Comparison of ENCODE assay signal across 1 cellular context in the genomic region with DNA sequence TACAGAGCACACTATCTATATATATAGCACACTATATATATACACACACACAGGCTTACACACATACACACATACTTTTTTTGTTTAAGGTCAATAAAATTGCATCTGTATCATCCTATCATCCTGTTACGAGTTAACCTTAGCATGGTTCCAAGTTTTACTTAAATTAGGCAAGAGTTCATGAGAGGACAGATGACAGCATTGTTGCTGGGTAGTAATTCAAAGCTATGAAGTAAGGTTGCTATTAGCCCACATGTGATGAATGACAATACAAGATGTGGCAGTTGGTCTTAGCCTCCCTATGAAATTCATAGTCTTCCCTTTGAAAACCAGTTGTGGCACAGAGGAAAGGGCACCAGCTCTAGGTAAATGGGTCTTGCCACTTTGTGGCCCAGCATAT.
TF ChIP-seq lines count a peak whose summit lies in the region.

No MANE protein-coding gene starts in this region.

TF ChIP-seq in GM12878, 131 proteins besides CTCF, POLR2A, EP300 and RAD21 (continued from another document):
- TF ChIP-seq, protein P1, sequence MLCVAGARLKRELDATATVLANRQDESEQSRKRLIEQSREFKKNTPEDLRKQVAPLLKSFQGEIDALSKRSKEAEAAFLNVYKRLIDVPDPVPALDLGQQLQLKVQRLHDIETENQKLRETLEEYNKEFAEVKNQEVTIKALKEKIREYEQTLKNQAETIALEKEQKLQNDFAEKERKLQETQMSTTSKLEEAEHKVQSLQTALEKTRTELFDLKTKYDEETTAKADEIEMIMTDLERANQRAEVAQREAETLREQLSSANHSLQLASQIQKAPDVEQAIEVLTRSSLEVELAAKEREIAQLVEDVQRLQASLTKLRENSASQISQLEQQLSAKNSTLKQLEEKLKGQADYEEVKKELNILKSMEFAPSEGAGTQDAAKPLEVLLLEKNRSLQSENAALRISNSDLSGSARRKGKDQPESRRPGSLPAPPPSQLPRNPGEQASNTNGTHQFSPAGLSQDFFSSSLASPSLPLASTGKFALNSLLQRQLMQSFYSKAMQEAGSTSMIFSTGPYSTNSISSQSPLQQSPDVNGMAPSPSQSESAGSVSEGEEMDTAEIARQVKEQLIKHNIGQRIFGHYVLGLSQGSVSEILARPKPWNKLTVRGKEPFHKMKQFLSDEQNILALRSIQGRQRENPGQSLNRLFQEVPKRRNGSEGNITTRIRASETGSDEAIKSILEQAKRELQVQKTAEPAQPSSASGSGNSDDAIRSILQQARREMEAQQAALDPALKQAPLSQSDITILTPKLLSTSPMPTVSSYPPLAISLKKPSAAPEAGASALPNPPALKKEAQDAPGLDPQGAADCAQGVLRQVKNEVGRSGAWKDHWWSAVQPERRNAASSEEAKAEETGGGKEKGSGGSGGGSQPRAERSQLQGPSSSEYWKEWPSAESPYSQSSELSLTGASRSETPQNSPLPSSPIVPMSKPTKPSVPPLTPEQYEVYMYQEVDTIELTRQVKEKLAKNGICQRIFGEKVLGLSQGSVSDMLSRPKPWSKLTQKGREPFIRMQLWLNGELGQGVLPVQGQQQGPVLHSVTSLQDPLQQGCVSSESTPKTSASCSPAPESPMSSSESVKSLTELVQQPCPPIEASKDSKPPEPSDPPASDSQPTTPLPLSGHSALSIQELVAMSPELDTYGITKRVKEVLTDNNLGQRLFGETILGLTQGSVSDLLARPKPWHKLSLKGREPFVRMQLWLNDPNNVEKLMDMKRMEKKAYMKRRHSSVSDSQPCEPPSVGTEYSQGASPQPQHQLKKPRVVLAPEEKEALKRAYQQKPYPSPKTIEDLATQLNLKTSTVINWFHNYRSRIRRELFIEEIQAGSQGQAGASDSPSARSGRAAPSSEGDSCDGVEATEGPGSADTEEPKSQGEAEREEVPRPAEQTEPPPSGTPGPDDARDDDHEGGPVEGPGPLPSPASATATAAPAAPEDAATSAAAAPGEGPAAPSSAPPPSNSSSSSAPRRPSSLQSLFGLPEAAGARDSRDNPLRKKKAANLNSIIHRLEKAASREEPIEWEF (IDR thresholded peaks at IDR 0.05; ENCODE audit: insufficient replicate concordance, low read depth, low read length) = no peak
- TF ChIP-seq MTA2 (IDR thresholded peaks at IDR 0.05; ENCODE audit: low read depth) (no peak), PML (IDR thresholded peaks at IDR 0.05; ENCODE audit: low read length) (no peak), ZNF217 (IDR thresholded peaks at IDR 0.05) (no peak), SMAD5 (IDR thresholded peaks at IDR 0.05; ENCODE audit: low read depth) (no peak), RAD51 (IDR thresholded peaks at IDR 0.05) (no peak)
- TF ChIP-seq, protein P2, sequence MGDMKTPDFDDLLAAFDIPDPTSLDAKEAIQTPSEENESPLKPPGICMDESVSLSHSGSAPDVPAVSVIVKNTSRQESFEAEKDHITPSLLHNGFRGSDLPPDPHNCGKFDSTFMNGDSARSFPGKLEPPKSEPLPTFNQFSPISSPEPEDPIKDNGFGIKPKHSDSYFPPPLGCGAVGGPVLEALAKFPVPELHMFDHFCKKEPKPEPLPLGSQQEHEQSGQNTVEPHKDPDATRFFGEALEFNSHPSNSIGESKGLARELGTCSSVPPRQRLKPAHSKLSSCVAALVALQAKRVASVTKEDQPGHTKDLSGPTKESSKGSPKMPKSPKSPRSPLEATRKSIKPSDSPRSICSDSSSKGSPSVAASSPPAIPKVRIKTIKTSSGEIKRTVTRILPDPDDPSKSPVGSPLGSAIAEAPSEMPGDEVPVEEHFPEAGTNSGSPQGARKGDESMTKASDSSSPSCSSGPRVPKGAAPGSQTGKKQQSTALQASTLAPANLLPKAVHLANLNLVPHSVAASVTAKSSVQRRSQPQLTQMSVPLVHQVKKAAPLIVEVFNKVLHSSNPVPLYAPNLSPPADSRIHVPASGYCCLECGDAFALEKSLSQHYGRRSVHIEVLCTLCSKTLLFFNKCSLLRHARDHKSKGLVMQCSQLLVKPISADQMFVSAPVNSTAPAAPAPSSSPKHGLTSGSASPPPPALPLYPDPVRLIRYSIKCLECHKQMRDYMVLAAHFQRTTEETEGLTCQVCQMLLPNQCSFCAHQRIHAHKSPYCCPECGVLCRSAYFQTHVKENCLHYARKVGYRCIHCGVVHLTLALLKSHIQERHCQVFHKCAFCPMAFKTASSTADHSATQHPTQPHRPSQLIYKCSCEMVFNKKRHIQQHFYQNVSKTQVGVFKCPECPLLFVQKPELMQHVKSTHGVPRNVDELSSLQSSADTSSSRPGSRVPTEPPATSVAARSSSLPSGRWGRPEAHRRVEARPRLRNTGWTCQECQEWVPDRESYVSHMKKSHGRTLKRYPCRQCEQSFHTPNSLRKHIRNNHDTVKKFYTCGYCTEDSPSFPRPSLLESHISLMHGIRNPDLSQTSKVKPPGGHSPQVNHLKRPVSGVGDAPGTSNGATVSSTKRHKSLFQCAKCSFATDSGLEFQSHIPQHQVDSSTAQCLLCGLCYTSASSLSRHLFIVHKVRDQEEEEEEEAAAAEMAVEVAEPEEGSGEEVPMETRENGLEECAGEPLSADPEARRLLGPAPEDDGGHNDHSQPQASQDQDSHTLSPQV (IDR thresholded peaks at IDR 0.05) = no peak
- TF ChIP-seq, protein P3, sequence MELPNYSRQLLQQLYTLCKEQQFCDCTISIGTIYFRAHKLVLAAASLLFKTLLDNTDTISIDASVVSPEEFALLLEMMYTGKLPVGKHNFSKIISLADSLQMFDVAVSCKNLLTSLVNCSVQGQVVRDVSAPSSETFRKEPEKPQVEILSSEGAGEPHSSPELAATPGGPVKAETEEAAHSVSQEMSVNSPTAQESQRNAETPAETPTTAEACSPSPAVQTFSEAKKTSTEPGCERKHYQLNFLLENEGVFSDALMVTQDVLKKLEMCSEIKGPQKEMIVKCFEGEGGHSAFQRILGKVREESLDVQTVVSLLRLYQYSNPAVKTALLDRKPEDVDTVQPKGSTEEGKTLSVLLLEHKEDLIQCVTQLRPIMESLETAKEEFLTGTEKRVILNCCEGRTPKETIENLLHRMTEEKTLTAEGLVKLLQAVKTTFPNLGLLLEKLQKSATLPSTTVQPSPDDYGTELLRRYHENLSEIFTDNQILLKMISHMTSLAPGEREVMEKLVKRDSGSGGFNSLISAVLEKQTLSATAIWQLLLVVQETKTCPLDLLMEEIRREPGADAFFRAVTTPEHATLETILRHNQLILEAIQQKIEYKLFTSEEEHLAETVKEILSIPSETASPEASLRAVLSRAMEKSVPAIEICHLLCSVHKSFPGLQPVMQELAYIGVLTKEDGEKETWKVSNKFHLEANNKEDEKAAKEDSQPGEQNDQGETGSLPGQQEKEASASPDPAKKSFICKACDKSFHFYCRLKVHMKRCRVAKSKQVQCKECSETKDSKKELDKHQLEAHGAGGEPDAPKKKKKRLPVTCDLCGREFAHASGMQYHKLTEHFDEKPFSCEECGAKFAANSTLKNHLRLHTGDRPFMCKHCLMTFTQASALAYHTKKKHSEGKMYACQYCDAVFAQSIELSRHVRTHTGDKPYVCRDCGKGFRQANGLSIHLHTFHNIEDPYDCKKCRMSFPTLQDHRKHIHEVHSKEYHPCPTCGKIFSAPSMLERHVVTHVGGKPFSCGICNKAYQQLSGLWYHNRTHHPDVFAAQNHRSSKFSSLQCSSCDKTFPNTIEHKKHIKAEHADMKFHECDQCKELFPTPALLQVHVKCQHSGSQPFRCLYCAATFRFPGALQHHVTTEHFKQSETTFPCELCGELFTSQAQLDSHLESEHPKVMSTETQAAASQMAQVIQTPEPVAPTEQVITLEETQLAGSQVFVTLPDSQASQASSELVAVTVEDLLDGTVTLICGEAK (IDR thresholded peaks at IDR 0.05; ENCODE audit: borderline replicate concordance) = no peak
